In genomic region chr3:4042869-4043268, GRCh38 we compare ENCODE assay signal across 31 cellular contexts.
"Had no signal": no experiment of that assay in that cellular context is flagged by ENCODE, and none has a peak within 500 bp of the region (broad histone marks: within the 10 kb centered on the region; RNA-seq: fewer than 3 reads in every experiment).

No MANE protein-coding gene starts in this region.

- H3K4me1 Mint-ChIP-seq: activated B cell treated with CpG ODN at 0.5 μM for 24 hours; activated naive CD4-positive, alpha-beta T cell treated with anti-CD3 and anti-CD28 coated beads, Interleukin-2, amount 50 U/mL, for 24 hours; activated naive CD8-positive, alpha-beta T cell treated with anti-CD3 and anti-CD28 coated beads for 36 hours; activated naive CD8-positive, alpha-beta T cell treated with anti-CD3 and anti-CD28 coated beads, Interleukin-2, amount 50 U/mL, for 24 hours; activated T-helper 17 cell treated with anti-CD3 and anti-CD28 coated beads, Interleukin-2, amount 50 U/mL, for 72 hours had no signal

- H3K4me1 ChIP-seq: adrenal gland, ascending aorta, breast epithelium, colonic mucosa, esophagus muscularis mucosa, foreskin keratinocyte, gastrocnemius medialis, heart left ventricle had no signal

- ATAC-seq: activated CD4-positive, CD25-positive, alpha-beta regulatory T cell treated with anti-CD3 and anti-CD28 coated beads, Interleukin-2, amount 50 U/mL, for 24 hours; activated CD8-positive, alpha-beta T cell treated with anti-CD3 and anti-CD28 coated beads for 36 hours; activated naive CD8-positive, alpha-beta T cell treated with anti-CD3 and anti-CD28 coated beads, Interleukin-2, amount 50 U/mL, for 24 hours; activated T-cell treated with anti-CD3 and anti-CD28 coated beads, Interleukin-2, amount 50 U/mL, for 4 hours; activated T-helper 17 cell treated with anti-CD3 and anti-CD28 coated beads, Interleukin-2, amount 50 U/mL, for 72 hours; foreskin keratinocyte; gastrocnemius medialis; heart left ventricle had no signal

- H3K9me3 ChIP-seq: adrenal gland, ascending aorta, breast epithelium, colonic mucosa, esophagus muscularis mucosa, gastrocnemius medialis, heart left ventricle had no signal

- H3K4me3 ChIP-seq: adrenal gland, ascending aorta, breast epithelium, cardiac muscle cell, colonic mucosa, esophagus muscularis mucosa, gastrocnemius medialis, heart left ventricle had no signal

- DNase-seq: activated B cell treated with CpG ODN at 0.5 μM for 24 hours; activated CD4-positive, alpha-beta T cell treated with anti-CD3 and anti-CD28 coated beads for 48 hours; activated CD4-positive, alpha-beta T cell treated with anti-CD3 and anti-CD28 coated beads, Interleukin-2, amount 50 U/mL, for 1 hour; activated CD4-positive, alpha-beta T cell treated with anti-CD3 and anti-CD28 coated beads, Interleukin-2, amount 50 U/mL, for 48 hours; activated CD8-positive, alpha-beta memory T cell treated with anti-CD3 and anti-CD28 coated beads for 24 hours; activated CD8-positive, alpha-beta T cell treated with anti-CD3 and anti-CD28 coated beads for 36 hours; activated effector memory CD4-positive, alpha-beta T cell treated with Interleukin-2 at 50 U/mL for 16 hours; activated naive CD4-positive, alpha-beta T cell treated with anti-CD3 and anti-CD28 coated beads for 36 hours; activated naive CD8-positive, alpha-beta T cell treated with anti-CD3 and anti-CD28 coated beads for 36 hours; activated naive CD8-positive, alpha-beta T cell treated with anti-CD3 and anti-CD28 coated beads, Interleukin-2, amount 50 U/mL, for 24 hours; activated T-cell treated with anti-CD3 and anti-CD28 coated beads, Interleukin-2, amount 50 U/mL, for 4 hours; adrenal gland; amygdala; central memory CD4-positive, alpha-beta T cell; cerebellar nuclear complex; colonic mucosa; effector CD8-positive, alpha-beta T cell; erythroblast; foreskin keratinocyte; gastrocnemius medialis; glutamatergic neuron; heart left ventricle; T-helper 2 cell had no signal

- H3K27me3 Mint-ChIP-seq: activated B cell treated with CpG ODN at 0.5 μM for 24 hours; activated CD8-positive, alpha-beta T cell treated with anti-CD3 and anti-CD28 coated beads for 36 hours; activated naive CD4-positive, alpha-beta T cell treated with anti-CD3 and anti-CD28 coated beads, Interleukin-2, amount 50 U/mL, for 24 hours; activated naive CD8-positive, alpha-beta T cell treated with anti-CD3 and anti-CD28 coated beads for 36 hours; activated naive CD8-positive, alpha-beta T cell treated with anti-CD3 and anti-CD28 coated beads, Interleukin-2, amount 50 U/mL, for 24 hours; activated T-helper 17 cell treated with anti-CD3 and anti-CD28 coated beads, Interleukin-2, amount 50 U/mL, for 72 hours; brain had no signal

- H3K36me3 Mint-ChIP-seq: activated naive CD4-positive, alpha-beta T cell treated with anti-CD3 and anti-CD28 coated beads, Interleukin-2, amount 50 U/mL, for 24 hours; brain had no signal

- H3K27ac Mint-ChIP-seq: activated B cell treated with CpG ODN at 0.5 μM for 24 hours; activated CD8-positive, alpha-beta T cell treated with anti-CD3 and anti-CD28 coated beads for 36 hours; activated naive CD4-positive, alpha-beta T cell treated with anti-CD3 and anti-CD28 coated beads for 36 hours; activated naive CD4-positive, alpha-beta T cell treated with anti-CD3 and anti-CD28 coated beads, Interleukin-2, amount 50 U/mL, for 24 hours; activated naive CD8-positive, alpha-beta T cell treated with anti-CD3 and anti-CD28 coated beads for 36 hours; activated naive CD8-positive, alpha-beta T cell treated with anti-CD3 and anti-CD28 coated beads, Interleukin-2, amount 50 U/mL, for 24 hours; activated T-helper 17 cell treated with anti-CD3 and anti-CD28 coated beads, Interleukin-2, amount 50 U/mL, for 72 hours; brain had no signal

- H3K27me3 ChIP-seq: adrenal gland, ascending aorta, breast epithelium, cardiac muscle cell, colonic mucosa, esophagus muscularis mucosa, foreskin keratinocyte, gastrocnemius medialis, heart left ventricle had no signal

- H3K27ac ChIP-seq: adrenal gland, ascending aorta, breast epithelium, cardiac muscle cell, colonic mucosa, esophagus muscularis mucosa, foreskin keratinocyte, gastrocnemius medialis, heart left ventricle had no signal

- H3K36me3 ChIP-seq: adrenal gland, ascending aorta, breast epithelium, cardiac muscle cell, colonic mucosa, esophagus muscularis mucosa, gastrocnemius medialis, heart left ventricle had no signal

- H3K9me3 Mint-ChIP-seq: activated B cell treated with CpG ODN at 0.5 μM for 24 hours; activated CD8-positive, alpha-beta T cell treated with anti-CD3 and anti-CD28 coated beads for 36 hours; activated naive CD4-positive, alpha-beta T cell treated with anti-CD3 and anti-CD28 coated beads for 36 hours; activated naive CD4-positive, alpha-beta T cell treated with anti-CD3 and anti-CD28 coated beads, Interleukin-2, amount 50 U/mL, for 24 hours; activated naive CD8-positive, alpha-beta T cell treated with anti-CD3 and anti-CD28 coated beads for 36 hours; activated naive CD8-positive, alpha-beta T cell treated with anti-CD3 and anti-CD28 coated beads, Interleukin-2, amount 50 U/mL, for 24 hours; activated T-cell treated with anti-CD3 and anti-CD28 coated beads, Interleukin-2, amount 50 U/mL, for 4 hours; activated T-helper 17 cell treated with anti-CD3 and anti-CD28 coated beads, Interleukin-2, amount 50 U/mL, for 72 hours had no signal

- H3K4me3 Mint-ChIP-seq: activated B cell treated with CpG ODN at 0.5 μM for 24 hours; activated CD8-positive, alpha-beta T cell treated with anti-CD3 and anti-CD28 coated beads for 36 hours; activated naive CD4-positive, alpha-beta T cell treated with anti-CD3 and anti-CD28 coated beads for 36 hours; activated naive CD4-positive, alpha-beta T cell treated with anti-CD3 and anti-CD28 coated beads, Interleukin-2, amount 50 U/mL, for 24 hours; activated naive CD8-positive, alpha-beta T cell treated with anti-CD3 and anti-CD28 coated beads for 36 hours; activated naive CD8-positive, alpha-beta T cell treated with anti-CD3 and anti-CD28 coated beads, Interleukin-2, amount 50 U/mL, for 24 hours; activated T-cell treated with anti-CD3 and anti-CD28 coated beads, Interleukin-2, amount 50 U/mL, for 4 hours; activated T-helper 17 cell treated with anti-CD3 and anti-CD28 coated beads, Interleukin-2, amount 50 U/mL, for 72 hours; brain had no signal
